1 cellular context compared by ENCODE assay signal in the genomic region with DNA sequence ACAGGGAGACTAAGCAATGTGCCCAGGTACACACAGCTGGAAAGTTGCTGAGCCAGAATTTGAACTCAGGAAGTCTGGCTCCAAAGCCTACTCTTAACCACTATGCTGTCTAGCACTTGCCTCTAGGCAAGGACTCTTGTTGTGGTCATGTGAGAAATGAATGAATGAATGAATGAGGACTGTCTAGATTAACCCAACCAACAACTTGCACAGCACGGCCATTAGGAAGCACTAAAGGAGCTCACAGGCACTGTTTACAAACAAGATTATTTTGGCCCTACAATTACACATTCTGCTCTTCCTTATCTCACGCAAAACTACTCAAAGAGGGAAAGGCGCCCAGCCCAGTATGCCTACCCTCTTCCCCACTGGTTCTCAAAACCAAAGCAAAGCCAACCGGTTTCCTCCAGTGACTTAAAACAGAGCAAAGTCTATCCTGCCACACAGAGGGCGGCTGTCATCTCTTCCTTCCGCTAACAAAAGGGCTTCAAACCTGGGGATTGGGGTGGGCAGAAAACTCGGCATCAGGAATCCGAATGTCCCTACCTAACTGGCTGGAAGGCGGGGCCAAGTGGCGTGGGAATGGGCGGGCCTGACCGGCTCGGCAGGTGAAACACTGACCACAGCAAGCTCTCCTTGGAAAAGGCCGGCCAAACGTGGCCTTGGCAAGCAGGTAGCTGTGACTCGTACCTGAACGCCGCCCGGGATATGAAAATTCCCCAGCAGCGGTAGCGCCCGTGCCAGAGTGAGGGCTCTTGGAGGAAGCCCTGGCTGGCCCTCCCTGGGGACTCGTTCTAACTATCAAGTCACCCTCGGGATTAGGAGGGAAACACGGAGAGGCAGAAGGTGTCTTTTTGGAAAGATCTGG.
TF ChIP-seq lines count a peak whose summit lies in the region.

No MANE protein-coding gene starts in this region.

TF ChIP-seq in HepG2, 621 proteins besides CTCF, POLR2A, EP300 and RAD21 (continued from another document and continues in another):
- TF ChIP-seq, protein P1, sequence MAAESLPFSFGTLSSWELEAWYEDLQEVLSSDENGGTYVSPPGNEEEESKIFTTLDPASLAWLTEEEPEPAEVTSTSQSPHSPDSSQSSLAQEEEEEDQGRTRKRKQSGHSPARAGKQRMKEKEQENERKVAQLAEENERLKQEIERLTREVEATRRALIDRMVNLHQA (CRISPR knock-in tag; IDR thresholded peaks at IDR 0.05) = no peak
- TF ChIP-seq, protein P2, sequence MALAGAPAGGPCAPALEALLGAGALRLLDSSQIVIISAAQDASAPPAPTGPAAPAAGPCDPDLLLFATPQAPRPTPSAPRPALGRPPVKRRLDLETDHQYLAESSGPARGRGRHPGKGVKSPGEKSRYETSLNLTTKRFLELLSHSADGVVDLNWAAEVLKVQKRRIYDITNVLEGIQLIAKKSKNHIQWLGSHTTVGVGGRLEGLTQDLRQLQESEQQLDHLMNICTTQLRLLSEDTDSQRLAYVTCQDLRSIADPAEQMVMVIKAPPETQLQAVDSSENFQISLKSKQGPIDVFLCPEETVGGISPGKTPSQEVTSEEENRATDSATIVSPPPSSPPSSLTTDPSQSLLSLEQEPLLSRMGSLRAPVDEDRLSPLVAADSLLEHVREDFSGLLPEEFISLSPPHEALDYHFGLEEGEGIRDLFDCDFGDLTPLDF (CRISPR knock-in tag; IDR thresholded peaks at IDR 0.05) = no peak
- TF ChIP-seq MZF1 (CRISPR knock-in tag; IDR thresholded peaks at IDR 0.05; ENCODE audit: borderline replicate concordance) (no peak), ZNF749 (CRISPR knock-in tag; IDR thresholded peaks at IDR 0.05; ENCODE audit: borderline replicate concordance) (no peak), ZNF263 (CRISPR knock-in tag; IDR thresholded peaks at IDR 0.05) (peak; percentile 24; the same call in 1 of the 2 replicates), U2AF1 (optimal IDR thresholded peaks at IDR 0.05; ENCODE audit: low read depth, low read length) (peak; percentile 62), ZFP82 (CRISPR knock-in tag; IDR thresholded peaks at IDR 0.05; ENCODE audit: borderline replicate concordance) (no peak), KDM4B (CRISPR knock-in tag; IDR thresholded peaks at IDR 0.05) (0 out of 2 replicates have a peak, but pooled peaks have one; percentile 23), ZNF644 (CRISPR knock-in tag; IDR thresholded peaks at IDR 0.05; ENCODE audit: low read depth) (peak; percentile 63), ZNF44 (CRISPR knock-in tag; IDR thresholded peaks at IDR 0.05) (no peak), SSRP1 (CRISPR knock-in tag; IDR thresholded peaks at IDR 0.05) (no peak), ZNF776 (CRISPR knock-in tag; IDR thresholded peaks at IDR 0.05) (no peak), SP1 (IDR thresholded peaks at IDR 0.05) (no peak), SP1 (CRISPR knock-in tag; IDR thresholded peaks at IDR 0.05) (peak; percentile 58; the same call in 1 of the 2 replicates), ARID2 (CRISPR knock-in tag; IDR thresholded peaks at IDR 0.05; ENCODE audit: borderline replicate concordance) (peak; percentile 68; the same call in 1 of the 2 replicates), DPF2 (CRISPR knock-in tag; IDR thresholded peaks at IDR 0.05; ENCODE audit: borderline replicate concordance, low read depth) (no peak), HDAC2 (CRISPR knock-in tag; IDR thresholded peaks at IDR 0.05) (peak; percentile 15; the same call in 1 of the 2 replicates), ELF4 (CRISPR knock-in tag; IDR thresholded peaks at IDR 0.05; ENCODE audit: borderline replicate concordance) (peak; percentile 64; the same call in 1 of the 2 replicates), ZNF883 (CRISPR knock-in tag; IDR thresholded peaks at IDR 0.05; ENCODE audit: not compliant biosample characterization) (peak; percentile 43), PTBP1 (IDR thresholded peaks at IDR 0.05; ENCODE audit: low read depth, low read length, poor library complexity, severe bottlenecking) (no peak), ZNF788 (CRISPR knock-in tag; IDR thresholded peaks at IDR 0.05; ENCODE audit: borderline replicate concordance) (no peak), NFYB (CRISPR knock-in tag; IDR thresholded peaks at IDR 0.05) (0 out of 2 replicates have a peak, but pooled peaks have one; percentile 34), SOX13 (IDR thresholded peaks at IDR 0.05) (no peak), SOX13 (CRISPR knock-in tag; conservative IDR thresholded peaks at IDR 0.05 in 1 of 2, IDR thresholded peaks at IDR 0.05 in 1 of 2) (peak in 1 of 2 experiments; percentile 29; a peak in 1 of 4 replicates), ZNF605 (CRISPR knock-in tag; IDR thresholded peaks at IDR 0.05) (no peak), NCOA1 (CRISPR knock-in tag; IDR thresholded peaks at IDR 0.05) (no peak), ZNF326 (CRISPR knock-in tag; IDR thresholded peaks at IDR 0.05; ENCODE audit: borderline replicate concordance) (no peak), ATF7-NPFF (CRISPR knock-in tag; IDR thresholded peaks at IDR 0.05; ENCODE audit: low read depth) (no peak), IKZF4 (CRISPR knock-in tag; IDR thresholded peaks at IDR 0.05; ENCODE audit: borderline replicate concordance, low read depth, not compliant biosample characterization) (no peak), PHB2 (IDR thresholded peaks at IDR 0.05; ENCODE audit: partially characterized antibody) (no peak), NR2F6 (IDR thresholded peaks at IDR 0.05) (no peak), NR2F6 (CRISPR knock-in tag; IDR thresholded peaks at IDR 0.05) (peak; percentile 38; the same call in 1 of the 2 replicates), GATAD2A (CRISPR knock-in tag; IDR thresholded peaks at IDR 0.05) (peak; percentile 52), CREM (IDR thresholded peaks at IDR 0.05) (peak; percentile 51; the same call in 1 of the 2 replicates), CREM (CRISPR knock-in tag; IDR thresholded peaks at IDR 0.05) (no peak), ZSCAN22 (CRISPR knock-in tag; IDR thresholded peaks at IDR 0.05) (peak; percentile 87), GTF3A (CRISPR knock-in tag; conservative IDR thresholded peaks at IDR 0.05) (no peak), HIVEP1 (CRISPR knock-in tag; IDR thresholded peaks at IDR 0.05) (no peak), AKAP8 (CRISPR knock-in tag; IDR thresholded peaks at IDR 0.05) (no peak), PRPF4 (IDR thresholded peaks at IDR 0.05; ENCODE audit: low read depth, low read length, poor library complexity, severe bottlenecking) (no peak), SPEN (CRISPR knock-in tag; IDR thresholded peaks at IDR 0.05; ENCODE audit: low read depth) (no peak), PHF21A (CRISPR knock-in tag; IDR thresholded peaks at IDR 0.05) (peak; percentile 79; the same call in 1 of the 2 replicates)
- TF ChIP-seq, protein P3, sequence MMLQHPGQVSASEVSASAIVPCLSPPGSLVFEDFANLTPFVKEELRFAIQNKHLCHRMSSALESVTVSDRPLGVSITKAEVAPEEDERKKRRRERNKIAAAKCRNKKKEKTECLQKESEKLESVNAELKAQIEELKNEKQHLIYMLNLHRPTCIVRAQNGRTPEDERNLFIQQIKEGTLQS (CRISPR knock-in tag; IDR thresholded peaks at IDR 0.05) = no peak
- TF ChIP-seq, protein P4, sequence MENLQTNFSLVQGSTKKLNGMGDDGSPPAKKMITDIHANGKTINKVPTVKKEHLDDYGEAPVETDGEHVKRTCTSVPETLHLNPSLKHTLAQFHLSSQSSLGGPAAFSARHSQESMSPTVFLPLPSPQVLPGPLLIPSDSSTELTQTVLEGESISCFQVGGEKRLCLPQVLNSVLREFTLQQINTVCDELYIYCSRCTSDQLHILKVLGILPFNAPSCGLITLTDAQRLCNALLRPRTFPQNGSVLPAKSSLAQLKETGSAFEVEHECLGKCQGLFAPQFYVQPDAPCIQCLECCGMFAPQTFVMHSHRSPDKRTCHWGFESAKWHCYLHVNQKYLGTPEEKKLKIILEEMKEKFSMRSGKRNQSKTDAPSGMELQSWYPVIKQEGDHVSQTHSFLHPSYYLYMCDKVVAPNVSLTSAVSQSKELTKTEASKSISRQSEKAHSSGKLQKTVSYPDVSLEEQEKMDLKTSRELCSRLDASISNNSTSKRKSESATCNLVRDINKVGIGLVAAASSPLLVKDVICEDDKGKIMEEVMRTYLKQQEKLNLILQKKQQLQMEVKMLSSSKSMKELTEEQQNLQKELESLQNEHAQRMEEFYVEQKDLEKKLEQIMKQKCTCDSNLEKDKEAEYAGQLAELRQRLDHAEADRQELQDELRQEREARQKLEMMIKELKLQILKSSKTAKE (CRISPR knock-in tag; IDR thresholded peaks at IDR 0.05; ENCODE audit: borderline replicate concordance) = no peak
- TF ChIP-seq, protein P5, sequence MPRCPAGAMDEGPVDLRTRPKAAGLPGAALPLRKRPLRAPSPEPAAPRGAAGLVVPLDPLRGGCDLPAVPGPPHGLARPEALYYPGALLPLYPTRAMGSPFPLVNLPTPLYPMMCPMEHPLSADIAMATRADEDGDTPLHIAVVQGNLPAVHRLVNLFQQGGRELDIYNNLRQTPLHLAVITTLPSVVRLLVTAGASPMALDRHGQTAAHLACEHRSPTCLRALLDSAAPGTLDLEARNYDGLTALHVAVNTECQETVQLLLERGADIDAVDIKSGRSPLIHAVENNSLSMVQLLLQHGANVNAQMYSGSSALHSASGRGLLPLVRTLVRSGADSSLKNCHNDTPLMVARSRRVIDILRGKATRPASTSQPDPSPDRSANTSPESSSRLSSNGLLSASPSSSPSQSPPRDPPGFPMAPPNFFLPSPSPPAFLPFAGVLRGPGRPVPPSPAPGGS (CRISPR knock-in tag; IDR thresholded peaks at IDR 0.05) = 0 out of 2 replicates have a peak, but pooled peaks have one; percentile 39
- TF ChIP-seq, protein P6, sequence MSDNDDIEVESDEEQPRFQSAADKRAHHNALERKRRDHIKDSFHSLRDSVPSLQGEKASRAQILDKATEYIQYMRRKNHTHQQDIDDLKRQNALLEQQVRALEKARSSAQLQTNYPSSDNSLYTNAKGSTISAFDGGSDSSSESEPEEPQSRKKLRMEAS (IDR thresholded peaks at IDR 0.05) = peak; percentile 50; the same call in 1 of the 2 replicates
- TF ChIP-seq, protein P7, sequence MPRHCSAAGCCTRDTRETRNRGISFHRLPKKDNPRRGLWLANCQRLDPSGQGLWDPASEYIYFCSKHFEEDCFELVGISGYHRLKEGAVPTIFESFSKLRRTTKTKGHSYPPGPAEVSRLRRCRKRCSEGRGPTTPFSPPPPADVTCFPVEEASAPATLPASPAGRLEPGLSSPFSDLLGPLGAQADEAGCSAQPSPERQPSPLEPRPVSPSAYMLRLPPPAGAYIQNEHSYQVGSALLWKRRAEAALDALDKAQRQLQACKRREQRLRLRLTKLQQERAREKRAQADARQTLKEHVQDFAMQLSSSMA (CRISPR knock-in tag; IDR thresholded peaks at IDR 0.05) = peak; percentile 89
- TF ChIP-seq, protein P8, sequence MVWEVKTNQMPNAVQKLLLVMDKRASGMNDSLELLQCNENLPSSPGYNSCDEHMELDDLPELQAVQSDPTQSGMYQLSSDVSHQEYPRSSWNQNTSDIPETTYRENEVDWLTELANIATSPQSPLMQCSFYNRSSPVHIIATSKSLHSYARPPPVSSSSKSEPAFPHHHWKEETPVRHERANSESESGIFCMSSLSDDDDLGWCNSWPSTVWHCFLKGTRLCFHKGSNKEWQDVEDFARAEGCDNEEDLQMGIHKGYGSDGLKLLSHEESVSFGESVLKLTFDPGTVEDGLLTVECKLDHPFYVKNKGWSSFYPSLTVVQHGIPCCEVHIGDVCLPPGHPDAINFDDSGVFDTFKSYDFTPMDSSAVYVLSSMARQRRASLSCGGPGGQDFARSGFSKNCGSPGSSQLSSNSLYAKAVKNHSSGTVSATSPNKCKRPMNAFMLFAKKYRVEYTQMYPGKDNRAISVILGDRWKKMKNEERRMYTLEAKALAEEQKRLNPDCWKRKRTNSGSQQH (CRISPR knock-in tag; IDR thresholded peaks at IDR 0.05; ENCODE audit: low read depth) = peak; percentile 76; the same call in 1 of the 2 replicates
- TF ChIP-seq, protein P9, sequence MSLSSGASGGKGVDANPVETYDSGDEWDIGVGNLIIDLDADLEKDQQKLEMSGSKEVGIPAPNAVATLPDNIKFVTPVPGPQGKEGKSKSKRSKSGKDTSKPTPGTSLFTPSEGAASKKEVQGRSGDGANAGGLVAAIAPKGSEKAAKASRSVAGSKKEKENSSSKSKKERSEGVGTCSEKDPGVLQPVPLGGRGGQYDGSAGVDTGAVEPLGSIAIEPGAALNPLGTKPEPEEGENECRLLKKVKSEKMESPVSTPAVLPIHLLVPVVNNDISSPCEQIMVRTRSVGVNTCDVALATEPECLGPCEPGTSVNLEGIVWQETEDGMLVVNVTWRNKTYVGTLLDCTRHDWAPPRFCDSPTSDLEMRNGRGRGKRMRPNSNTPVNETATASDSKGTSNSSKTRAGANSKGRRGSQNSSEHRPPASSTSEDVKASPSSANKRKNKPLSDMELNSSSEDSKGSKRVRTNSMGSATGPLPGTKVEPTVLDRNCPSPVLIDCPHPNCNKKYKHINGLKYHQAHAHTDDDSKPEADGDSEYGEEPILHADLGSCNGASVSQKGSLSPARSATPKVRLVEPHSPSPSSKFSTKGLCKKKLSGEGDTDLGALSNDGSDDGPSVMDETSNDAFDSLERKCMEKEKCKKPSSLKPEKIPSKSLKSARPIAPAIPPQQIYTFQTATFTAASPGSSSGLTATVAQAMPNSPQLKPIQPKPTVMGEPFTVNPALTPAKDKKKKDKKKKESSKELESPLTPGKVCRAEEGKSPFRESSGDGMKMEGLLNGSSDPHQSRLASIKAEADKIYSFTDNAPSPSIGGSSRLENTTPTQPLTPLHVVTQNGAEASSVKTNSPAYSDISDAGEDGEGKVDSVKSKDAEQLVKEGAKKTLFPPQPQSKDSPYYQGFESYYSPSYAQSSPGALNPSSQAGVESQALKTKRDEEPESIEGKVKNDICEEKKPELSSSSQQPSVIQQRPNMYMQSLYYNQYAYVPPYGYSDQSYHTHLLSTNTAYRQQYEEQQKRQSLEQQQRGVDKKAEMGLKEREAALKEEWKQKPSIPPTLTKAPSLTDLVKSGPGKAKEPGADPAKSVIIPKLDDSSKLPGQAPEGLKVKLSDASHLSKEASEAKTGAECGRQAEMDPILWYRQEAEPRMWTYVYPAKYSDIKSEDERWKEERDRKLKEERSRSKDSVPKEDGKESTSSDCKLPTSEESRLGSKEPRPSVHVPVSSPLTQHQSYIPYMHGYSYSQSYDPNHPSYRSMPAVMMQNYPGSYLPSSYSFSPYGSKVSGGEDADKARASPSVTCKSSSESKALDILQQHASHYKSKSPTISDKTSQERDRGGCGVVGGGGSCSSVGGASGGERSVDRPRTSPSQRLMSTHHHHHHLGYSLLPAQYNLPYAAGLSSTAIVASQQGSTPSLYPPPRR (CRISPR knock-in tag; IDR thresholded peaks at IDR 0.05; ENCODE audit: borderline replicate concordance) = no peak
- TF ChIP-seq, protein P10, sequence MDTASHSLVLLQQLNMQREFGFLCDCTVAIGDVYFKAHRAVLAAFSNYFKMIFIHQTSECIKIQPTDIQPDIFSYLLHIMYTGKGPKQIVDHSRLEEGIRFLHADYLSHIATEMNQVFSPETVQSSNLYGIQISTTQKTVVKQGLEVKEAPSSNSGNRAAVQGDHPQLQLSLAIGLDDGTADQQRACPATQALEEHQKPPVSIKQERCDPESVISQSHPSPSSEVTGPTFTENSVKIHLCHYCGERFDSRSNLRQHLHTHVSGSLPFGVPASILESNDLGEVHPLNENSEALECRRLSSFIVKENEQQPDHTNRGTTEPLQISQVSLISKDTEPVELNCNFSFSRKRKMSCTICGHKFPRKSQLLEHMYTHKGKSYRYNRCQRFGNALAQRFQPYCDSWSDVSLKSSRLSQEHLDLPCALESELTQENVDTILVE (CRISPR knock-in tag; IDR thresholded peaks at IDR 0.05) = no peak; the same call in 1 of the 2 replicates
- TF ChIP-seq, protein P11, sequence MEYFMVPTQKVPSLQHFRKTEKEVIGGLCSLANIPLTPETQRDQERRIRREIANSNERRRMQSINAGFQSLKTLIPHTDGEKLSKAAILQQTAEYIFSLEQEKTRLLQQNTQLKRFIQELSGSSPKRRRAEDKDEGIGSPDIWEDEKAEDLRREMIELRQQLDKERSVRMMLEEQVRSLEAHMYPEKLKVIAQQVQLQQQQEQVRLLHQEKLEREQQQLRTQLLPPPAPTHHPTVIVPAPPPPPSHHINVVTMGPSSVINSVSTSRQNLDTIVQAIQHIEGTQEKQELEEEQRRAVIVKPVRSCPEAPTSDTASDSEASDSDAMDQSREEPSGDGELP (IDR thresholded peaks at IDR 0.05; ENCODE audit: borderline replicate concordance, low read depth) = peak; percentile 51; the same call in 1 of the 2 replicates
